Comparison of ENCODE assay signal across 19 cellular contexts in the genomic region with DNA sequence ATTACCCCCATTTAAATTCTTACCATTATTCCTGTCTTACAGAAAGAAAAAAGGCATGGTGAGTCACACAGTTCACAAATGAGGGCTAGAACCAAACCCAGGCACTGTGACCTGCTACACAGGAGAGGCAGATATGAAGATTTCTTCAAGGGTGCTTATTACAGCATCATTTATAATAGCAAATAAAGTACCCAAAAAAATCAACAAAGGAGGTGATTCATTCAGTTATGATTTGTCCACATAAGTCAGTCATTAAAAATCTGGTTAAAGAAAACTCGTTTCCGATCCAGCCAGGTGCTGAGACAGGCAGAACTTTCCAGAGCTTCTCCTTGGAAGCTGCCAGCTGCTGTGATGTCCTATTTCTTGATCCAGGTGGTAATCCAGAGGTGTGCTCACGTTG. TPM values are rescaled to one million over a fixed set of nuclear protein-coding genes. Genes with fewer than 3 reads are reported as not detected.
DNase-seq lines count a peak whose midpoint lies in the region; ATAC-seq lines count a peak whose summit lies in the region.
"Had no signal": no experiment of that assay in that cellular context is flagged by ENCODE, and none has a peak within 500 bp of the region (broad histone marks: within the 10 kb centered on the region; RNA-seq: fewer than 3 reads in every experiment).

No MANE protein-coding gene starts in this region.

- no peak overlapping the region for H3K4me3 Mint-ChIP-seq in activated naive CD8-positive, alpha-beta T cell treated with anti-CD3 and anti-CD28 coated beads, Interleukin-2, amount 10 ng/mL, durations not matched to agents 7 days and 5 days
- no peak overlapping the region for H3K4me3 Mint-ChIP-seq in activated naive CD8-positive, alpha-beta T cell treated with anti-CD3 and anti-CD28 coated beads for 36 hours
- no peak overlapping the region for H3K4me3 Mint-ChIP-seq in T-helper 17 cell
- H3K4me3 Mint-ChIP-seq: CD4-positive, alpha-beta T cell; HFFc6 had no signal

- H3K27ac Mint-ChIP-seq in activated naive CD8-positive, alpha-beta T cell treated with anti-CD3 and anti-CD28 coated beads, Interleukin-2, amount 10 ng/mL, durations not matched to agents 7 days and 5 days = peak overlapping the region; percentile 24
- H3K27ac Mint-ChIP-seq in activated naive CD8-positive, alpha-beta T cell treated with anti-CD3 and anti-CD28 coated beads for 36 hours = no peak overlapping the region
- H3K27ac Mint-ChIP-seq in T-helper 17 cell = peak overlapping the region; percentile 95
- H3K27ac Mint-ChIP-seq: CD4-positive, alpha-beta T cell; HFFc6 had no signal

- ATAC-seq in activated naive CD8-positive, alpha-beta T cell treated with anti-CD3 and anti-CD28 coated beads, Interleukin-2, amount 10 ng/mL, durations not matched to agents 7 days and 5 days (ENCODE audit: low read depth) = no peak
- ATAC-seq in T-helper 17 cell = no peak
- ATAC-seq: HCT116, HepG2 had no signal

- no peaks in the 10 kb centered on the region for H3K9me3 ChIP-seq in T-helper 17 cell (ENCODE audit: control insufficient read depth, low read length, poor library complexity, severe bottlenecking)
- H3K9me3 ChIP-seq: BE2C had no signal

- H3K9me3 Mint-ChIP-seq in activated naive CD8-positive, alpha-beta T cell treated with anti-CD3 and anti-CD28 coated beads, Interleukin-2, amount 10 ng/mL, durations not matched to agents 7 days and 5 days = peaks cover 15% of the 10 kb centered on the region
- H3K9me3 Mint-ChIP-seq in activated naive CD8-positive, alpha-beta T cell treated with anti-CD3 and anti-CD28 coated beads for 36 hours = peaks cover 6% of the 10 kb centered on the region
- H3K9me3 Mint-ChIP-seq: CD4-positive, alpha-beta T cell had no signal

- no peaks in the 10 kb centered on the region for H3K27me3 Mint-ChIP-seq in activated naive CD8-positive, alpha-beta T cell treated with anti-CD3 and anti-CD28 coated beads, Interleukin-2, amount 10 ng/mL, durations not matched to agents 7 days and 5 days
- H3K27me3 Mint-ChIP-seq in activated naive CD8-positive, alpha-beta T cell treated with anti-CD3 and anti-CD28 coated beads for 36 hours = no peaks in the 10 kb centered on the region
- H3K27me3 Mint-ChIP-seq in T-helper 17 cell = no peaks in the 10 kb centered on the region
- H3K27me3 Mint-ChIP-seq: CD4-positive, alpha-beta T cell had no signal

- no peak for DNase-seq in activated naive CD8-positive, alpha-beta T cell treated with anti-CD3 and anti-CD28 coated beads, Interleukin-2, amount 10 ng/mL, durations not matched to agents 7 days and 5 days
- DNase-seq in activated naive CD8-positive, alpha-beta T cell treated with anti-CD3 and anti-CD28 coated beads for 36 hours = no peak
- DNase-seq in HT-29 (ENCODE audit: low spot score) (peak; percentile 39), T-helper 17 cell (no peak), kidney glomerular epithelial cell (lab: John Stamatoyannopoulos, UW) (peak; percentile 3), islet precursor cell (no peak), NCI-H510A (lab: John Stamatoyannopoulos, UW) (no peak), KG1 (lab: John Stamatoyannopoulos, UW) (no peak)
- DNase-seq: ACHN; BE2C; C1 segment of cervical spinal cord; CD4-positive, alpha-beta T cell; GDM1; GOT3; H7; HFFc6 had no signal

- POLR2A ChIA-PET in activated naive CD8-positive, alpha-beta T cell treated with anti-CD3 and anti-CD28 coated beads, Interleukin-2, amount 10 ng/mL, durations not matched to agents 7 days and 5 days (lab: Charles Lee) = no interaction called here

- H3K36me3 Mint-ChIP-seq in activated naive CD8-positive, alpha-beta T cell treated with anti-CD3 and anti-CD28 coated beads, Interleukin-2, amount 10 ng/mL, durations not matched to agents 7 days and 5 days = peaks cover 53% of the 10 kb centered on the region
- peaks cover 35% of the 10 kb centered on the region for H3K36me3 Mint-ChIP-seq in activated naive CD8-positive, alpha-beta T cell treated with anti-CD3 and anti-CD28 coated beads for 36 hours
- peaks cover 4% of the 10 kb centered on the region for H3K36me3 Mint-ChIP-seq in T-helper 17 cell (ENCODE audit: low read depth)

- H3K4me1 Mint-ChIP-seq in activated naive CD8-positive, alpha-beta T cell treated with anti-CD3 and anti-CD28 coated beads, Interleukin-2, amount 10 ng/mL, durations not matched to agents 7 days and 5 days = peaks cover 42% of the 10 kb centered on the region
- peaks cover 28% of the 10 kb centered on the region for H3K4me1 Mint-ChIP-seq in activated naive CD8-positive, alpha-beta T cell treated with anti-CD3 and anti-CD28 coated beads for 36 hours
- H3K4me1 Mint-ChIP-seq in T-helper 17 cell = peaks cover 27% of the 10 kb centered on the region

RNA-seq across cellular contexts. Expression of a gene that starts 7.5 kb away (rescaled TPM):
- 10 to 100 TPM in 1 of 2 experiments, 1 to 10 TPM in 1; 8.8 to 10.5 TPM for total RNA-seq in activated naive CD8-positive, alpha-beta T cell treated with anti-CD3 and anti-CD28 coated beads, Interleukin-2, amount 10 ng/mL, durations not matched to agents 7 days and 5 days
- total RNA-seq in activated naive CD8-positive, alpha-beta T cell treated with anti-CD3 and anti-CD28 coated beads for 36 hours = 1 to 10 TPM; 2.1 to 2.4 TPM
- total RNA-seq in HT-29 (2014; rRNA removed; shearing (Covaris generic)) = 20.0 and 26.1 TPM in 2 replicates
- 1 to 10 TPM; 2.9 to 8.4 TPM for total RNA-seq in T-helper 17 cell

RNA-seq across cellular contexts. Expression of a gene that starts 45.4 kb away (rescaled TPM):
- not detected for total RNA-seq in activated naive CD8-positive, alpha-beta T cell treated with anti-CD3 and anti-CD28 coated beads, Interleukin-2, amount 10 ng/mL, durations not matched to agents 7 days and 5 days
- not detected for total RNA-seq in activated naive CD8-positive, alpha-beta T cell treated with anti-CD3 and anti-CD28 coated beads for 36 hours
- not detected in 2 replicates for total RNA-seq in HT-29 (2014; rRNA removed; shearing (Covaris generic))
- not detected for total RNA-seq in T-helper 17 cell
- total RNA-seq: CD4-positive, alpha-beta T cell; Daoy; H7; HepG2; HFFc6 had no signal

Comparison
In these comparisons a context has a peak if more than half of its experiments do, and no peak if none do; other contexts are left out.
1. DNase-seq: peak in HT-29 (single experiment) and kidney glomerular epithelial cell (single experiment); none in activated naive CD8-positive, alpha-beta T cell treated with anti-CD3 and anti-CD28 coated beads, Interleukin-2, amount 10 ng/mL, durations not matched to agents 7 days and 5 days (single experiment), activated naive CD8-positive, alpha-beta T cell treated with anti-CD3 and anti-CD28 coated beads for 36 hours (single experiment), T-helper 17 cell (0 of 3), islet precursor cell (single experiment), NCI-H510A (single experiment) and KG1 (single experiment).